Comparison of ENCODE assay signal across 10 cellular contexts in the genomic region with DNA sequence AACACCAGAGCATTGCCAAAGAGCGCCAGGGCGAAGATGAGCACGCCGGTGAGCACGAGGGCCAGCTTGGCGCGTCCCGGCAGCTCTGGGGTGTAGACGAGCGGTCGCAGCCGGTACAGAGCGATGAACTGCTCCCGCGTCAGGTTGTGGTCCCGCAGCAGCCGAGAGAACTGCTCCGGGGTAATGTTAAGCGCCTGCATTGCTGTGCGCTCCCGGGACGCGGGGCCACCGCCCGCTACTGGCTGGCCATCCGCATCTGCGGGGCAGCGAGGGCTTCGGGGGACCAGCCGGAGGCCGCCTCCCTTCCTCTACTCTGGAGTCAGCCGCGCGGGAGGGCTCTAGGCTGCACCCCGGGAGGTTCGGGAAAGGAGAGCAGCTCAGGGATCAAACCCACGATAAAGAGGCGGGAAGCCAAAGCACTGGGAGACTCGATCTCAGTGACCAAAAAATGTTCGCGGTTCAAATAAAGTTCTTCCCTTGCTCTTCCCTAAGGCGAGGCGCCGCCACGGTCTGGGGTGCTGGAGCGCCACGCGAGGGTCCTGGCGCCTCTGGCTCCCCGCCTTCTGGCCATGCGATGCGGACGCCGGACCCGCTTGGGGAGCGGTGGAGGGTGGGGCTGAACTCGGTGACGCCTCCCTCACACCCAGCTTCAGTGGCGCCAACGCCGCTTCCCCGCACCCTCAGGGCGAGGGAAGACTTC. TPM values are rescaled to one million over a fixed set of nuclear protein-coding genes. Genes with fewer than 3 reads are reported as not detected.
DNase-seq lines count a peak whose midpoint lies in the region; ATAC-seq and TF ChIP-seq lines count a peak whose summit lies in the region.
"Had no signal": no experiment of that assay in that cellular context is flagged by ENCODE, and none has a peak within 500 bp of the region (broad histone marks: within the 10 kb centered on the region; RNA-seq: fewer than 3 reads in every experiment).

A gene (minus strand): TSS at position 571 of the 700 bp plus-strand sequence. CDS start 371 bp downstream, at position 200.

- peaks cover 76% of the 10 kb centered on the region for H3K27me3 Mint-ChIP-seq in activated CD8-positive, alpha-beta memory T cell treated with anti-CD3 and anti-CD28 coated beads, Interleukin-2, amount 10 ng/mL, durations not matched to agents 7 days and 5 days

- WGBS in testis, 2 donors = 1 to 2% methylated on average over 10 to 60 of the region's 63 CpGs

- H3K4me1 ChIP-seq in testis = no peaks in the 10 kb centered on the region
- H3K4me1 ChIP-seq in effector memory CD4-positive, alpha-beta T cell (ENCODE audit: control insufficient read depth, insufficient read depth, low read length, poor library complexity, severe bottlenecking) = peaks cover 6% of the 10 kb centered on the region

- H3K9me3 ChIP-seq in testis = no peaks in the 10 kb centered on the region
- no peaks in the 10 kb centered on the region for H3K9me3 ChIP-seq in effector memory CD4-positive, alpha-beta T cell (ENCODE audit: control insufficient read depth, low read length)

- no peaks in the 10 kb centered on the region for H3K27me3 ChIP-seq in testis
- H3K27me3 ChIP-seq in effector memory CD4-positive, alpha-beta T cell (replicated peaks; ENCODE audit: control insufficient read depth, insufficient read depth, low read length, poor library complexity, severe bottlenecking) = peaks cover 4% of the 10 kb centered on the region

- CTCF ChIA-PET in activated CD8-positive, alpha-beta memory T cell treated with anti-CD3 and anti-CD28 coated beads, Interleukin-2, amount 10 ng/mL, durations not matched to agents 7 days and 5 days (lab: Charles Lee) = interaction anchor here (2.0 kb wide), 1 partner anchor 11 kb away, joined by 11 read pairs; no protein-coding TSS in a partner anchor

- TF ChIP-seq CTCF in astrocyte of the spinal cord (IDR thresholded peaks at IDR 0.05; ENCODE audit: low read depth, low read length) = no peak
- no peak for TF ChIP-seq CTCF in testis (IDR thresholded peaks at IDR 0.05)

- in situ Hi-C loops in astrocyte of the spinal cord (cut with HindIII; ENCODE audit: low sequenced_read_pairs) = no loop called here

- no peaks in the 10 kb centered on the region for H3K36me3 ChIP-seq in testis (ENCODE audit: low read depth, missing control alignments)
- H3K36me3 ChIP-seq in effector memory CD4-positive, alpha-beta T cell (ENCODE audit: control insufficient read depth, insufficient read depth, low read length) = no peaks in the 10 kb centered on the region

- intact Hi-C loops in testis (cut with DNase I; ENCODE audit: low total_unique reads) = no loop called here

- peak within 1 kb of the TSS; percentile 61 for H3K4me3 Mint-ChIP-seq in activated CD8-positive, alpha-beta memory T cell treated with anti-CD3 and anti-CD28 coated beads, Interleukin-2, amount 10 ng/mL, durations not matched to agents 7 days and 5 days
- H3K4me3 Mint-ChIP-seq: naive B cell had no signal

- peak; percentile 76 for ATAC-seq in activated CD8-positive, alpha-beta memory T cell treated with anti-CD3 and anti-CD28 coated beads, Interleukin-2, amount 10 ng/mL, durations not matched to agents 7 days and 5 days
- ATAC-seq in HG03460 (IDR thresholded peaks at IDR 0.05; ENCODE audit: unreplicated experiment) = no peak

- no peak for DNase-seq in activated CD8-positive, alpha-beta memory T cell treated with anti-CD3 and anti-CD28 coated beads, Interleukin-2, amount 10 ng/mL, durations not matched to agents 7 days and 5 days
- no peak for DNase-seq in activated CD8-positive, alpha-beta memory T cell treated with anti-CD3 and anti-CD28 coated beads for 24 hours
- DNase-seq in astrocyte of the spinal cord (ENCODE audit: low read depth, low spot score) (peak; percentile 9), islet precursor cell (peak; percentile 69), testis (peak; percentile 16), amniotic stem cell (lab: John Stamatoyannopoulos, UW) (no peak)
- DNase-seq in effector memory CD4-positive, alpha-beta T cell = no peak
- DNase-seq: naive B cell had no signal

- peaks cover 7% of the 10 kb centered on the region for H3K4me1 Mint-ChIP-seq in activated CD8-positive, alpha-beta memory T cell treated with anti-CD3 and anti-CD28 coated beads, Interleukin-2, amount 10 ng/mL, durations not matched to agents 7 days and 5 days

- H3K4me3 ChIP-seq in astrocyte of the spinal cord (ENCODE audit: low read depth, low read length) (peak within 1 kb of the TSS; percentile 39), testis (peak within 1 kb of the TSS; percentile 36 to 40)
- H3K4me3 ChIP-seq in effector memory CD4-positive, alpha-beta T cell (ENCODE audit: insufficient read depth, low read depth, low read length, poor library complexity, severe bottlenecking) = no peak within 1 kb of the TSS

- TF ChIP-seq POLR2A in testis (IDR thresholded peaks at IDR 0.05) = no peak

- no peak within 1 kb of the TSS for H3K27ac Mint-ChIP-seq in activated CD8-positive, alpha-beta memory T cell treated with anti-CD3 and anti-CD28 coated beads, Interleukin-2, amount 10 ng/mL, durations not matched to agents 7 days and 5 days
- H3K27ac Mint-ChIP-seq: naive B cell had no signal

- H3K9me3 Mint-ChIP-seq in activated CD8-positive, alpha-beta memory T cell treated with anti-CD3 and anti-CD28 coated beads, Interleukin-2, amount 10 ng/mL, durations not matched to agents 7 days and 5 days (ENCODE audit: low read depth) = no peaks in the 10 kb centered on the region

- H3K27ac ChIP-seq in testis = no peak within 1 kb of the TSS
- H3K27ac ChIP-seq in effector memory CD4-positive, alpha-beta T cell (ENCODE audit: insufficient read depth, low read length, poor library complexity, severe bottlenecking) = no peak within 1 kb of the TSS
- H3K27ac ChIP-seq: C4-2B had no signal

- H3K36me3 Mint-ChIP-seq in activated CD8-positive, alpha-beta memory T cell treated with anti-CD3 and anti-CD28 coated beads, Interleukin-2, amount 10 ng/mL, durations not matched to agents 7 days and 5 days = no peaks in the 10 kb centered on the region

RNA-seq across cellular contexts. Expression of the gene that starts here (rescaled TPM):
- total RNA-seq in activated CD8-positive, alpha-beta memory T cell treated with anti-CD3 and anti-CD28 coated beads, Interleukin-2, amount 10 ng/mL, durations not matched to agents 7 days and 5 days = not detected
- total RNA-seq in testis = 1 to 10 TPM in 1 of 2 donors, under 1 TPM in 1; 0.93 to 2.4 TPM
- polyA plus RNA-seq in testis (ENCODE audit: insufficient read depth, low read depth, low replicate concordance) = 0.54 TPM

Comparison
In these comparisons a context has a peak if more than half of its experiments do, and no peak if none do; other contexts are left out.
1. Peak in ATAC-seq in activated CD8-positive, alpha-beta memory T cell treated with anti-CD3 and anti-CD28 coated beads, Interleukin-2, amount 10 ng/mL, durations not matched to agents 7 days and 5 days; RNA of the gene not detected or under 1 TPM.
2. DNase-seq: peak in astrocyte of the spinal cord (single experiment), islet precursor cell (single experiment) and testis (single experiment); none in activated CD8-positive, alpha-beta memory T cell treated with anti-CD3 and anti-CD28 coated beads, Interleukin-2, amount 10 ng/mL, durations not matched to agents 7 days and 5 days (single experiment), activated CD8-positive, alpha-beta memory T cell treated with anti-CD3 and anti-CD28 coated beads for 24 hours (single experiment), effector memory CD4-positive, alpha-beta T cell (0 of 3) and amniotic stem cell (single experiment).